Comparison of ENCODE assay signal across 8 cellular contexts in genomic region chr17:57357392-57357784, GRCh38.
DNase-seq lines count a peak whose midpoint lies in the region; ATAC-seq and TF ChIP-seq lines count a peak whose summit lies in the region.

No MANE protein-coding gene starts in this region.

- ATAC-seq in Right ventricle myocardium inferior = peak; percentile 83
- ATAC-seq in HG03439 (IDR thresholded peaks at IDR 0.05; ENCODE audit: unreplicated experiment) = peak; percentile 34
- peak; percentile 22 for ATAC-seq in memory B cell (ENCODE audit: low read depth)

- H3K27ac ChIP-seq in adrenal gland = peak overlapping the region; percentile 81 to 95 (median 87)

- no peak for TF ChIP-seq CTCF in adrenal gland (IDR thresholded peaks at IDR 0.05)

- intact Hi-C loops in Right ventricle myocardium inferior (cut with DNase I) = loop anchor here (5.0 kb wide), 1 partner anchor 70 kb away; no protein-coding TSS in a partner anchor
- intact Hi-C loops in cardiac septum (cut with DNase I) = loop anchor here (5.0 kb wide), 1 partner anchor 100 kb away; the partner anchor contains the start of gene MSI2
- intact Hi-C loops in adrenal gland (cut with DNase I) = no loop called here

- DNase-seq in Right ventricle myocardium inferior (ENCODE audit: missing footprints) (peak; percentile 83), cardiac septum (ENCODE audit: low spot score) (no peak), adrenal gland (peak; percentile 83 to 96 (median 95)), memory B cell (ENCODE audit: low spot score in 2 of 2) (no peak), RKO (ENCODE audit: low spot score) (no peak), T-helper 9 cell (no peak)
- no peak for DNase-seq in activated effector memory CD4-positive, alpha-beta T cell treated with anti-CD3 and anti-CD28 coated beads, Interleukin-2, amount 50 U/mL, for 16 hours

- H3K27ac Mint-ChIP-seq in memory B cell = peak overlapping the region; percentile 87

- H3K9me3 Mint-ChIP-seq in memory B cell = no peaks in the 10 kb centered on the region

- 22 to 38% (median 30%) methylated on average over 9 to 11 of the region's 11 CpGs for WGBS in adrenal gland, 4 donors

- H3K27me3 ChIP-seq in adrenal gland = no peaks in the 10 kb centered on the region

- H3K4me1 ChIP-seq in adrenal gland (replicated peaks in 1 of 2) = peaks cover 22 to 49% of the 10 kb centered on the region in 2 donors

- H3K36me3 ChIP-seq in adrenal gland (replicated peaks in 1 of 2) = no peaks in the 10 kb centered on the region

- peaks cover 47% of the 10 kb centered on the region for H3K4me1 Mint-ChIP-seq in memory B cell

- H3K4me3 Mint-ChIP-seq in memory B cell = peak overlapping the region; percentile 80

- TF ChIP-seq POLR2A in adrenal gland (IDR thresholded peaks at IDR 0.05) = peak in 1 of 2 donors; percentile 80

- no peaks in the 10 kb centered on the region for H3K9me3 ChIP-seq in adrenal gland (replicated peaks in 1 of 3)

- H3K36me3 Mint-ChIP-seq in memory B cell = peaks cover 4% of the 10 kb centered on the region

- H3K4me3 ChIP-seq in adrenal gland = no peak overlapping the region

- no peaks in the 10 kb centered on the region for H3K27me3 Mint-ChIP-seq in memory B cell

Comparison
In these comparisons a context has a peak if more than half of its experiments do, and no peak if none do; other contexts are left out.
1. DNase-seq: peak in Right ventricle myocardium inferior (single experiment) and adrenal gland (7 of 7); none in cardiac septum (single experiment), memory B cell (0 of 2), RKO (single experiment), activated effector memory CD4-positive, alpha-beta T cell treated with anti-CD3 and anti-CD28 coated beads, Interleukin-2, amount 50 U/mL, for 16 hours (single experiment) and T-helper 9 cell (single experiment).
2. ATAC-seq: peak in every context shown above with its lines; median percentile 83 in Right ventricle myocardium inferior; 34 in HG03439; 22 in memory B cell.
3. intact Hi-C loops: an anchor here in Right ventricle myocardium inferior (5.0 kb wide) and cardiac septum (5.0 kb wide); none called in adrenal gland.